Comparison of ENCODE assay signal across 1 cellular context in the genomic region with DNA sequence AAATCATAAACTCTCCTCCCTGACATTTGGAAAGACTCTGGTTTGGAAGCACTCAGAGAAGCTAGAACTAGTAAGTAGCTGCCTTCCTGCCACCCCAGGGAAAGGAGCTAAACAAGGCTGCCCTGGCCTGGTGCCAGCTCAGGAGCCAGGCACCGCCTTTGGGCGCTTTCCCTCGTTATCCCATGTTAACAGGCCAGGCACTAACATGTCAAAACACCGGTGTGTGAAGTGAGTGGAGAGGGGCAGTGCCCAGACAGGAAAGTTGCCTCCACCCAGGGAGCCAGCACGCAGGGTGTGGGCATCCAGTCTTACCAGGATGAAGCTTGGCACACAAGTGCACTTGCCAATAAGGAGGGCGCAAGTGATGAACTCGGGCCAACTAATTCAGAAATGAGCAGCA.
TF ChIP-seq lines count a peak whose summit lies in the region.

No MANE protein-coding gene starts in this region.

TF ChIP-seq in K562, 482 proteins besides CTCF, POLR2A, EP300 and RAD21:
- TF ChIP-seq CUX1 (CRISPR knock-in tag; IDR thresholded peaks at IDR 0.05) (no peak), SIN3B (IDR thresholded peaks at IDR 0.05; ENCODE audit: low read depth) (no peak), NFIC (IDR thresholded peaks at IDR 0.05) (peak; percentile 89)
